Comparison of ENCODE assay signal across 1 cellular context in the genomic region with DNA sequence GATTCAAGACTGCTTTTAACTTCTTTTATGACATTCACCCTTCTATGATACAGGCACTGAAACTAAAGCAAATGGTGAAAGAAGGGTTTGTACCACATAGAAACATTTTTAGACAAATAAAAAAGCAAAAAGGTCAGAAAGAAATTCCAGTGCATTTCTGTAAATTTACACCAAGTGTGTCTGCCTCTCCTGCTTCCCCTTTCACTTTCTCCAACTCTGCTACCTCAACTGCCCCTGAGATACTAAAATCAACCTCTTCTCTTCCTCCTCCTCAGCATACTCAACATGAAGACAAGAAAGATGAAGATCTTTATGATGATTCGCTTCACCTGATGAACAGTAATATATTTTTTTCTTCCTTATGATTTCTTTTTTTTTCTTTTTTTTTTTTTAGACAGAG.
TF ChIP-seq lines count a peak whose summit lies in the region.

No MANE protein-coding gene starts in this region.

TF ChIP-seq in GM12878, 131 proteins besides CTCF, POLR2A, EP300 and RAD21:
- TF ChIP-seq, protein P1, sequence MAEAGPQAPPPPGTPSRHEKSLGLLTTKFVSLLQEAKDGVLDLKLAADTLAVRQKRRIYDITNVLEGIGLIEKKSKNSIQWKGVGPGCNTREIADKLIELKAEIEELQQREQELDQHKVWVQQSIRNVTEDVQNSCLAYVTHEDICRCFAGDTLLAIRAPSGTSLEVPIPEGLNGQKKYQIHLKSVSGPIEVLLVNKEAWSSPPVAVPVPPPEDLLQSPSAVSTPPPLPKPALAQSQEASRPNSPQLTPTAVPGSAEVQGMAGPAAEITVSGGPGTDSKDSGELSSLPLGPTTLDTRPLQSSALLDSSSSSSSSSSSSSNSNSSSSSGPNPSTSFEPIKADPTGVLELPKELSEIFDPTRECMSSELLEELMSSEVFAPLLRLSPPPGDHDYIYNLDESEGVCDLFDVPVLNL (IDR thresholded peaks at IDR 0.05; ENCODE audit: low read depth, low read length): no peak
- TF ChIP-seq, protein P2, sequence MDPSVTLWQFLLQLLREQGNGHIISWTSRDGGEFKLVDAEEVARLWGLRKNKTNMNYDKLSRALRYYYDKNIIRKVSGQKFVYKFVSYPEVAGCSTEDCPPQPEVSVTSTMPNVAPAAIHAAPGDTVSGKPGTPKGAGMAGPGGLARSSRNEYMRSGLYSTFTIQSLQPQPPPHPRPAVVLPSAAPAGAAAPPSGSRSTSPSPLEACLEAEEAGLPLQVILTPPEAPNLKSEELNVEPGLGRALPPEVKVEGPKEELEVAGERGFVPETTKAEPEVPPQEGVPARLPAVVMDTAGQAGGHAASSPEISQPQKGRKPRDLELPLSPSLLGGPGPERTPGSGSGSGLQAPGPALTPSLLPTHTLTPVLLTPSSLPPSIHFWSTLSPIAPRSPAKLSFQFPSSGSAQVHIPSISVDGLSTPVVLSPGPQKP (IDR thresholded peaks at IDR 0.05; ENCODE audit: low read depth, low read length): no peak
- TF ChIP-seq MTA3 (IDR thresholded peaks at IDR 0.05; ENCODE audit: borderline replicate concordance, low read length): no peak
